8 cellular contexts compared by ENCODE assay signal in genomic region chr16:32066016-32066651, GRCh38.
A peak's percentile ranks its signal among the peaks of the same experiment; 100 is the strongest.
DNase-seq lines count a peak whose midpoint lies in the region; ATAC-seq lines count a peak whose summit lies in the region.
"Not testable (repeated sequence)": the region's sequence is repeated elsewhere in the genome, so short reads cannot be mapped to it uniquely, and the experiment has no call there.

No MANE protein-coding gene starts in this region.

- not testable (repeated sequence) for H3K27me3 Mint-ChIP-seq in activated CD8-positive, alpha-beta T cell treated with anti-CD3 and anti-CD28 coated beads, Interleukin-2, amount 10 ng/mL, durations not matched to agents 7 days and 5 days (ENCODE audit: low read depth)

- not testable (repeated sequence) for H3K27ac Mint-ChIP-seq in activated CD8-positive, alpha-beta T cell treated with anti-CD3 and anti-CD28 coated beads, Interleukin-2, amount 10 ng/mL, durations not matched to agents 7 days and 5 days

- not testable (repeated sequence) for H3K9me3 Mint-ChIP-seq in activated CD8-positive, alpha-beta T cell treated with anti-CD3 and anti-CD28 coated beads, Interleukin-2, amount 10 ng/mL, durations not matched to agents 7 days and 5 days (ENCODE audit: insufficient read depth)

- H3K4me3 Mint-ChIP-seq in activated CD8-positive, alpha-beta T cell treated with anti-CD3 and anti-CD28 coated beads, Interleukin-2, amount 10 ng/mL, durations not matched to agents 7 days and 5 days, result not testable (repeated sequence)

- DNase-seq in DMS79 treated with DMSO at 0.1 percent for 48 hours (lab: John Stamatoyannopoulos, UW) (peak; percentile 34), NCI-H1105 (lab: John Stamatoyannopoulos, UW) (peak; percentile 60), SJCRH30 (peak; percentile 5), Right ventricle myocardium superior (peak; percentile 13)
- DNase-seq in activated CD8-positive, alpha-beta T cell treated with anti-CD3 and anti-CD28 coated beads, Interleukin-2, amount 10 ng/mL, durations not matched to agents 7 days and 5 days, result peak; percentile 23
- DNase-seq in activated effector memory CD4-positive, alpha-beta T cell treated with anti-CD3 and anti-CD28 coated beads, Interleukin-2, amount 50 U/mL, for 16 hours, result peak; percentile 76
- peak; percentile 46 for DNase-seq in stimulated activated CD4-positive, alpha-beta T cell treated with anti-CD3 and anti-CD28 coated beads, Interleukin-15, amount 100 ng/mL, for 24 hours
- DNase-seq in stimulated activated naive CD8-positive, alpha-beta T cell treated with anti-CD3 and anti-CD28 coated beads, Interleukin-15, Interleukin-2, amounts not matched to agents 100 U/mL and 50 U/mL, for 24 hours, result peak; percentile 51

- not testable (repeated sequence) for ATAC-seq in activated CD8-positive, alpha-beta T cell treated with anti-CD3 and anti-CD28 coated beads, Interleukin-2, amount 10 ng/mL, durations not matched to agents 7 days and 5 days; Right ventricle myocardium superior (ENCODE audit: poor library complexity); stimulated activated naive CD8-positive, alpha-beta T cell treated with anti-CD3 and anti-CD28 coated beads, Interleukin-15, Interleukin-2, amounts not matched to agents 100 U/mL and 50 U/mL, for 24 hours

- CTCF ChIA-PET in activated CD8-positive, alpha-beta T cell treated with anti-CD3 and anti-CD28 coated beads, Interleukin-2, amount 10 ng/mL, durations not matched to agents 7 days and 5 days (lab: Charles Lee), result not testable (repeated sequence)

- H3K36me3 ChIP-seq in SJCRH30, result not testable (repeated sequence)

- not testable (repeated sequence) for H3K9me3 ChIP-seq in SJCRH30 (replicated peaks)

- POLR2A ChIA-PET in activated CD8-positive, alpha-beta T cell treated with anti-CD3 and anti-CD28 coated beads, Interleukin-2, amount 10 ng/mL, durations not matched to agents 7 days and 5 days (lab: Charles Lee), result not testable (repeated sequence)

- H3K4me3 ChIP-seq in SJCRH30, result not testable (repeated sequence)

- H3K27ac ChIP-seq in SJCRH30, result not testable (repeated sequence)

- H3K27me3 ChIP-seq in SJCRH30, result not testable (repeated sequence)

- not testable (repeated sequence) for H3K4me1 Mint-ChIP-seq in activated CD8-positive, alpha-beta T cell treated with anti-CD3 and anti-CD28 coated beads, Interleukin-2, amount 10 ng/mL, durations not matched to agents 7 days and 5 days (ENCODE audit: low read depth)

- H3K4me1 ChIP-seq in SJCRH30, result not testable (repeated sequence)

- intact Hi-C loops in Right ventricle myocardium superior (cut with DNase I), result not testable (repeated sequence)

- not testable (repeated sequence) for H3K36me3 Mint-ChIP-seq in activated CD8-positive, alpha-beta T cell treated with anti-CD3 and anti-CD28 coated beads, Interleukin-2, amount 10 ng/mL, durations not matched to agents 7 days and 5 days (ENCODE audit: low read depth)

Comparison
In these comparisons a context has a peak if more than half of its experiments do, and no peak if none do; other contexts are left out.
1. DNase-seq: peak in every context shown above with its lines; median percentile 76 in activated effector memory CD4-positive, alpha-beta T cell treated with anti-CD3 and anti-CD28 coated beads, Interleukin-2, amount 50 U/mL, for 16 hours; 60 in NCI-H1105; 51 in stimulated activated naive CD8-positive, alpha-beta T cell treated with anti-CD3 and anti-CD28 coated beads, Interleukin-15, Interleukin-2, amounts not matched to agents 100 U/mL and 50 U/mL, for 24 hours; 46 in stimulated activated CD4-positive, alpha-beta T cell treated with anti-CD3 and anti-CD28 coated beads, Interleukin-15, amount 100 ng/mL, for 24 hours; 34 in DMS79 treated with DMSO at 0.1 percent for 48 hours; 23 in activated CD8-positive, alpha-beta T cell treated with anti-CD3 and anti-CD28 coated beads, Interleukin-2, amount 10 ng/mL, durations not matched to agents 7 days and 5 days; 13 in Right ventricle myocardium superior; 5 in SJCRH30.